In genomic region chr11:27622541-27623300, GRCh38 we compare ENCODE assay signal across 19 cellular contexts.
DNase-seq lines count a peak whose midpoint lies in the region; ATAC-seq and TF ChIP-seq lines count a peak whose summit lies in the region.
"Had no signal": no experiment of that assay in that cellular context is flagged by ENCODE, and none has a peak within 500 bp of the region (broad histone marks: within the 10 kb centered on the region; RNA-seq: fewer than 3 reads in every experiment).

No MANE protein-coding gene starts in this region.

- H4K5ac ChIP-seq in mesendoderm (ENCODE audit: low read length) = no peak overlapping the region

- H3K9me3 ChIP-seq in cardiac muscle cell (ENCODE audit: low read depth) = no peaks in the 10 kb centered on the region
- no peaks in the 10 kb centered on the region for H3K9me3 ChIP-seq in right cardiac atrium (ENCODE audit: control insufficient read depth, low read length)
- H3K9me3 ChIP-seq in MG63 = no peaks in the 10 kb centered on the region
- H3K9me3 ChIP-seq: Caco-2 had no signal

- H3K27ac Mint-ChIP-seq in WTC11 = no peak overlapping the region
- no peak overlapping the region for H3K27ac Mint-ChIP-seq in naive thymus-derived CD8-positive, alpha-beta T cell
- H3K27ac Mint-ChIP-seq: CD4-positive, alpha-beta T cell; HFFc6 had no signal

- no peak overlapping the region for H3K9ac ChIP-seq in mesendoderm (ENCODE audit: low read length)

- no peak overlapping the region for H2BK120ac ChIP-seq in mesendoderm (ENCODE audit: low read depth, low read length)

- CTCF ChIA-PET in WTC11 (lab: Charles Lee) = no interaction called here

- no peaks in the 10 kb centered on the region for H3K27me3 Mint-ChIP-seq in WTC11 (ENCODE audit: low read depth)
- no peaks in the 10 kb centered on the region for H3K27me3 Mint-ChIP-seq in naive thymus-derived CD8-positive, alpha-beta T cell
- H3K27me3 Mint-ChIP-seq: CD4-positive, alpha-beta T cell had no signal

- H3K4me1 ChIP-seq in cardiac muscle cell (ENCODE audit: low read depth) = peaks cover 12% of the 10 kb centered on the region
- H3K4me1 ChIP-seq in right cardiac atrium (ENCODE audit: control insufficient read depth, insufficient read depth, low read length) = no peaks in the 10 kb centered on the region
- no peaks in the 10 kb centered on the region for H3K4me1 ChIP-seq in mesendoderm (ENCODE audit: control insufficient read depth, low read depth, low read length)
- H3K4me1 ChIP-seq: Caco-2 had no signal

- peaks cover 69% of the 10 kb centered on the region for H3K36me3 Mint-ChIP-seq in WTC11
- peaks cover 3 to 8% (median 4%) of the 10 kb centered on the region in 3 donors for H3K36me3 Mint-ChIP-seq in naive thymus-derived CD8-positive, alpha-beta T cell

- no peak for ATAC-seq in right cardiac atrium
- no peak for ATAC-seq in WTC11
- no peak for ATAC-seq in naive thymus-derived CD8-positive, alpha-beta T cell
- ATAC-seq in GM19351 (IDR thresholded peaks at IDR 0.05; ENCODE audit: unreplicated experiment) = no peak
- ATAC-seq: GM12878, HCT116 had no signal

- H3K4ac ChIP-seq in mesendoderm (ENCODE audit: low read depth, low read length) = no peak overlapping the region

- H3K4me3 ChIP-seq in cardiac muscle cell = no peak overlapping the region
- H3K4me3 ChIP-seq in right cardiac atrium (ENCODE audit: low read length) = no peak overlapping the region
- no peak overlapping the region for H3K4me3 ChIP-seq in mesendoderm (ENCODE audit: low read length)
- no peak overlapping the region for H3K4me3 ChIP-seq in MG63
- H3K4me3 ChIP-seq: GM12878 had no signal

- H4K8ac ChIP-seq in mesendoderm (ENCODE audit: low read depth, low read length) = no peak overlapping the region

- H3K79me1 ChIP-seq in mesendoderm (ENCODE audit: low read length) = no peaks in the 10 kb centered on the region

- H3K4me2 ChIP-seq in mesendoderm (ENCODE audit: low read length) = no peak overlapping the region

- H3K4me1 Mint-ChIP-seq in WTC11 = peaks cover 85% of the 10 kb centered on the region
- H3K4me1 Mint-ChIP-seq in naive thymus-derived CD8-positive, alpha-beta T cell = no peaks in the 10 kb centered on the region

- no peaks in the 10 kb centered on the region for H3K79me2 ChIP-seq in mesendoderm (ENCODE audit: control insufficient read depth, insufficient read depth, low read length)

- H3K56ac ChIP-seq in mesendoderm (ENCODE audit: low read length) = no peak overlapping the region

- H3K36me3 ChIP-seq in cardiac muscle cell (no peaks in the 10 kb centered on the region), mesendoderm (ENCODE audit: control insufficient read depth, insufficient read depth, low read length) (peaks cover 2% of the 10 kb centered on the region), MG63 (no peaks in the 10 kb centered on the region)

- no peak overlapping the region for H2BK5ac ChIP-seq in mesendoderm (ENCODE audit: low read length)

- no peak overlapping the region for H2BK15ac ChIP-seq in mesendoderm (replicated peaks; ENCODE audit: low read depth)

- WGBS in right cardiac atrium = 41% methylated on average over 6 of the region's 6 CpGs
- WGBS in mesendoderm (ENCODE audit: extremely low coverage, insufficient coverage, low lambda C conversion rate) = no CpG with 5 or more reads among the region's 6 CpGs

- POLR2A ChIA-PET in WTC11 (lab: Charles Lee) = interaction anchor here (0.7 kb wide), 1 partner anchor 136 kb away, joined by 3 read pairs; no protein-coding TSS in a partner anchor
- POLR2A ChIA-PET in naive thymus-derived CD8-positive, alpha-beta T cell (lab: Charles Lee) = no interaction called here

- H3K18ac ChIP-seq in mesendoderm (ENCODE audit: low read length) = no peak overlapping the region

- no peak overlapping the region for H2AK5ac ChIP-seq in mesendoderm (ENCODE audit: low read length)

- no peak overlapping the region for H3K23ac ChIP-seq in mesendoderm (ENCODE audit: low read length)

- TF ChIP-seq CTCF in cardiac muscle cell (IDR thresholded peaks at IDR 0.05; ENCODE audit: low read depth, low read length) = no peak
- TF ChIP-seq CTCF in WTC11 (IDR thresholded peaks at IDR 0.05) = no peak

- intact Hi-C loops in right cardiac atrium (cut with DNase I) = no loop called here

- peak overlapping the region; percentile 14; the same call in 1 of the 2 replicates for H3K4me3 Mint-ChIP-seq in WTC11
- H3K4me3 Mint-ChIP-seq in naive thymus-derived CD8-positive, alpha-beta T cell = no peak overlapping the region
- H3K4me3 Mint-ChIP-seq: CD4-positive, alpha-beta T cell; HFFc6 had no signal

- no peaks in the 10 kb centered on the region for H3K9me3 Mint-ChIP-seq in WTC11
- H3K9me3 Mint-ChIP-seq in naive thymus-derived CD8-positive, alpha-beta T cell = no peaks in the 10 kb centered on the region
- H3K9me3 Mint-ChIP-seq: CD4-positive, alpha-beta T cell; HFFc6 had no signal

- H3K27me3 ChIP-seq in cardiac muscle cell (peaks cover 44% of the 10 kb centered on the region), right cardiac atrium (ENCODE audit: control insufficient read depth, insufficient read depth) (no peaks in the 10 kb centered on the region), mesendoderm (ENCODE audit: insufficient read depth, low read length, poor library complexity) (no peaks in the 10 kb centered on the region), MG63 (no peaks in the 10 kb centered on the region)

- H3K27ac ChIP-seq in cardiac muscle cell = peak overlapping the region; percentile 2
- H3K27ac ChIP-seq in right cardiac atrium (ENCODE audit: low read length) = no peak overlapping the region
- no peak overlapping the region for H3K27ac ChIP-seq in mesendoderm (ENCODE audit: low read depth, low read length)
- H3K27ac ChIP-seq: C4-2B, HL-60 had no signal

- DNase-seq in cardiac muscle cell (ENCODE audit: low read depth in 1 of 2, low spot score in 1 of 2) = peak in 1 of 2 donors; percentile 10
- no peak for DNase-seq in right cardiac atrium
- DNase-seq in NCI-H82 (lab: John Stamatoyannopoulos, UW) = peak; percentile 93
- DNase-seq in WTC11 (ENCODE audit: low spot score) = no peak
- peak; percentile 47 for DNase-seq in mesendoderm
- DNase-seq in naive thymus-derived CD8-positive, alpha-beta T cell = no peak
- no peak for DNase-seq in MG63
- DNase-seq: ACHN; Caco-2; CD4-positive, alpha-beta T cell; DMS53; DND-41; EL; HFFc6 had no signal

TF ChIP-seq in WTC11, 78 proteins besides CTCF, POLR2A, EP300 and RAD21 (continues in another document):
- TF ChIP-seq AR (CRISPR knock-in tag; IDR thresholded peaks at IDR 0.05) (peak; percentile 70; the same call in 1 of the 2 replicates), PRRX2 (CRISPR knock-in tag; IDR thresholded peaks at IDR 0.05) (peak; percentile 68; the same call in 1 of the 2 replicates), ZNF671 (CRISPR knock-in tag; IDR thresholded peaks at IDR 0.05) (peak; percentile 8), ZNF416 (CRISPR knock-in tag; IDR thresholded peaks at IDR 0.05) (peak; percentile 86), EMX1 (CRISPR knock-in tag; IDR thresholded peaks at IDR 0.05) (peak; percentile 75), ZNF423 (CRISPR knock-in tag; IDR thresholded peaks at IDR 0.05) (no peak)
- TF ChIP-seq, protein P1, sequence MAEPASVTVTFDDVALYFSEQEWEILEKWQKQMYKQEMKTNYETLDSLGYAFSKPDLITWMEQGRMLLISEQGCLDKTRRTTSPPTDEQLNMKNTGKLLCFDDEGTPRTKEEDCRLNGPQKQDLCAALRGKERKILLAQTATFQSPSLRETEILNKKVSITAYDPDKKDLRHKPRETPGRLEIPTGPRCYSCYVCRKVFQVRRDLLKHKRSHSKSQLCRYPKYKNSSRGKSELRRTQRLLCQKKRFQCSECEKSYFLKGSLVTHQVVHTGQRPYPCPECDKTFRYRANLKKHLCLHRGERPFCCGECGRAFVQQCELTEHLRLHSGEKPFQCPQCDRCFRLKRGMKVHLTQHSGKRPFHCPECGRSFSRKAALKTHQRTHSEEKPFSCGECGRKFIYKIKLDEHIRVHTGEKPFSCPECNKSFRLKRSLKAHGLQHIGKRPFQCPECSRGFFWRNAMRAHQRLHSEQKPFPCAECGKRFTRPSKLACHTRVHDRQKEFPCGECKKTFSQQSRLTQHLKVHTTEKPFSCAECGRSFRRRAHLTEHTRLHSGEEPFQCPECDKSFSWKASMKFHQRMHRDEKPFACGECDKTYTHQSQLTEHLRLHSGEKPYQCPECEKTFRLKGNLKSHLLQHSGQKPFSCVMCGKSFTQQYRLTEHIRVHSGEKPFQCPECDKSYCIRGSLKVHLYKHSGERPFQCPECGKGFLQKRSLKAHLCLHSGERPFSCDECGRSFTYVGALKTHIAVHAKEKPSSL (CRISPR knock-in tag; conservative IDR thresholded peaks at IDR 0.05) = peak; percentile 30; the same call in 1 of the 2 replicates

Comparison
In these comparisons a context has a peak if more than half of its experiments do, and no peak if none do; other contexts are left out.
1. DNase-seq: peak in NCI-H82 (single experiment) and mesendoderm (single experiment); none in right cardiac atrium (0 of 3), WTC11 (single experiment), naive thymus-derived CD8-positive, alpha-beta T cell (0 of 10) and MG63 (single experiment).